In the genomic region with DNA sequence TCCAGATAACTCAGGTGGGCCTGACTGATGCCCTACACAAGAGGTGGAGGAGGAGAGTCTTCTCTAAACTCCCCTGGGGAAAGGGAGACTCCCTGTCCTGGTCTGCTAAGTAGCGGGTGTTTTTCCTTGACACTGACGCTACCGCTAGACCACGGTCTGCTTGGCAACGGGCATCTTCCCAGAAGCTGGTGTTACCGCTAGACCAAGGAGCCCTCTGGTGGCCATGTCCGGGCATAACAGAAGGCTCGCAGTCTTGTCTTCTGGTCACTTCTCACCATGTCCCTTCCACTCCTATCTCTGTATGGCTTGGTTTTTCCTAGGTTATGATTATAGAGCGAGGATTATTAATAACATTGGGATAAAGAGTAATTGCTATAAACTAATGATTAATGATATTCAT, we compare ENCODE assay signal across 1 cellular context.
TF ChIP-seq lines count a peak whose summit lies in the region.

No MANE protein-coding gene starts in this region.

TF ChIP-seq in H1, 55 proteins besides CTCF, POLR2A, EP300 and RAD21 (continued from another document):
- TF ChIP-seq, protein P1, sequence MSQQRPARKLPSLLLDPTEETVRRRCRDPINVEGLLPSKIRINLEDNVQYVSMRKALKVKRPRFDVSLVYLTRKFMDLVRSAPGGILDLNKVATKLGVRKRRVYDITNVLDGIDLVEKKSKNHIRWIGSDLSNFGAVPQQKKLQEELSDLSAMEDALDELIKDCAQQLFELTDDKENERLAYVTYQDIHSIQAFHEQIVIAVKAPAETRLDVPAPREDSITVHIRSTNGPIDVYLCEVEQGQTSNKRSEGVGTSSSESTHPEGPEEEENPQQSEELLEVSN (IDR thresholded peaks at IDR 0.05) = no peak
- no peak for TF ChIP-seq POU5F1 (IDR thresholded peaks at IDR 0.05; ENCODE audit: low read depth, low read length)
- no peak for TF ChIP-seq CHD1 (IDR thresholded peaks at IDR 0.05; ENCODE audit: low read depth, low read length)
